ENCODE assay signal across 18 cellular contexts in the genomic region with DNA sequence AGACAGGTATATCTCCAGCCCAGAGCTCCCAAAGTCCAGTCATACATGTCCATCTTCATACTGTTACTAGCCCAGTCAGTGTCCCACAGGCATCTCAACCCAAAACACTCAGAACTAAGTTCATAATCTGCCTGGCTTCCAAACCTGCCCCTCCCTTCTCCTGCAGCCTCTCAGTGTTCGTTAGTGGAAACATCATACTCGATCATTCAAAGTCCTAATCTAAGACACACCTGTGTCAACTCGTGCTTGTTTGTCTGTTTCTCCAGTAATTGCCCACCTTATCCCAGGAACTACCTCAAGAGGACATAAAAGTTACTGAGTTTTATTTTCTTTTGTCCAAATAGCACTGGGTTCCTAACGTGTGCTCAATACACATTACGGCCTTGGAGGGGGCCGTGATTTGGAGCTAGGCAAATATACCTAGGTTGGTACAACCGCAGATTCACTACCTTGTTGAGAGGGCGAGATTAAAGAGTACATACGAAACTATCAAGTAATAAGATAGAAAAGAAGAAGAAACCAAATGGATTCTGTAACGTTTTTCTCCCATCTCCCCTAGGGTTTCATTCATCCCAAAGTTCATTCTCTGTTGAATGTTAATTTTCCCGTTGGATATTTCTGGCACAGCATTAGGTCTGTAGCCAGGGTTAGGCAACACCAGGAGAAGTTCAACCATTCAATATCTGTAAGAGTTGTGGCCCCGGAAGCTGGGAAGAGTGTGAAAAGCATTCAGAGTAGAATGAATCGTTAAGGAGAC. TPM values are rescaled to one million over a fixed set of nuclear protein-coding genes. Genes with fewer than 3 reads are reported as not detected.
A peak's percentile ranks its signal among the peaks of the same experiment; 100 is the strongest.
DNase-seq lines count a peak whose midpoint lies in the region; ATAC-seq and TF ChIP-seq lines count a peak whose summit lies in the region.
"Had no signal": no experiment of that assay in that cellular context is flagged by ENCODE, and none has a peak within 500 bp of the region (broad histone marks: within the 10 kb centered on the region; RNA-seq: fewer than 3 reads in every experiment).

No MANE protein-coding gene starts in this region.

- ATAC-seq in left ventricle myocardium superior, result no peak
- ATAC-seq: GM23338 had no signal

- dilution Hi-C loops in mammary epithelial cell (cut with HindIII; ENCODE audit: low sequenced_read_pairs), result no loop called here

- no peak overlapping the region for H3K9ac ChIP-seq in mammary epithelial cell (ENCODE audit: insufficient read depth, low read length)
- H3K9ac ChIP-seq: BLaER1 had no signal

- H3K4me1 Mint-ChIP-seq in MCF 10A (ENCODE audit: insufficient read depth, unreplicated experiment), result peaks cover 5% of the 10 kb centered on the region
- peaks cover 65% of the 10 kb centered on the region for H3K4me1 Mint-ChIP-seq in nephron progenitor cell
- H3K4me1 Mint-ChIP-seq: CD8-positive, alpha-beta memory T cell had no signal

- no peak overlapping the region for H3K4me2 ChIP-seq in mammary epithelial cell (ENCODE audit: insufficient read depth, low read depth, low read length)
- H3K4me2 ChIP-seq: BLaER1, GM23338, PC-9 had no signal

- no peaks in the 10 kb centered on the region for H4K20me1 ChIP-seq in mammary epithelial cell (ENCODE audit: insufficient read depth, low read length)
- H4K20me1 ChIP-seq: BLaER1 had no signal

- H3K27me3 Mint-ChIP-seq in MCF 10A (ENCODE audit: insufficient read depth, unreplicated experiment) (peaks cover 8% of the 10 kb centered on the region), nephron progenitor cell (ENCODE audit: low read depth, poor library complexity) (peaks cover 14% of the 10 kb centered on the region)

- DNase-seq in mammary epithelial cell, result no peak
- no peak for DNase-seq in MCF 10A (ENCODE audit: unreplicated experiment)
- no peak for DNase-seq in nephron progenitor cell
- DNase-seq in prostate gland (ENCODE audit: low spot score), result no peak
- DNase-seq in COLO668 (lab: John Stamatoyannopoulos, UW; ENCODE audit: unreplicated experiment), result no peak
- DNase-seq in left ventricle myocardium superior, result no peak
- DNase-seq: CD8-positive, alpha-beta memory T cell; DMS 273 treated with DMSO at 0.1 percent for 48 hours; KG1; NCI-H1092; NCI-H2107; NCI-H526 treated with DMSO at 0.1 percent for 48 hours; PC-9 had no signal

- H3K9me3 ChIP-seq in mammary epithelial cell (replicated peaks; ENCODE audit: insufficient read depth, low read length) (no peaks in the 10 kb centered on the region), prostate gland (no peaks in the 10 kb centered on the region)
- H3K9me3 ChIP-seq: BLaER1 had no signal

- H3K9me3 Mint-ChIP-seq in MCF 10A (ENCODE audit: unreplicated experiment), result no peaks in the 10 kb centered on the region
- H3K9me3 Mint-ChIP-seq in nephron progenitor cell, result no peaks in the 10 kb centered on the region
- H3K9me3 Mint-ChIP-seq: CD8-positive, alpha-beta memory T cell; GM23338 had no signal

- H3K4me1 ChIP-seq in mammary epithelial cell (ENCODE audit: insufficient read depth, low read length) (peaks cover 4% of the 10 kb centered on the region), prostate gland (replicated peaks) (no peaks in the 10 kb centered on the region)

- 75% methylated on average over 13 of the region's 13 CpGs for WGBS in mammary epithelial cell (ENCODE audit: low coverage, missing lambda C conversion rate)
- WGBS in prostate gland, result 53% methylated on average over 13 of the region's 13 CpGs

- in situ Hi-C loops in mammary epithelial cell (cut with MboI; ENCODE audit: low sequenced_read_pairs in 2 of 2), result no loop called here

- H3K4me3 ChIP-seq in mammary epithelial cell (replicated peaks in 1 of 3; ENCODE audit: insufficient read depth in 1 of 3, low read depth in 2 of 3, low read length in 3 of 3) (no peak overlapping the region), prostate gland (no peak overlapping the region)
- H3K4me3 ChIP-seq: BLaER1, GM23338, PC-9 had no signal

- TF ChIP-seq POLR2A in prostate gland (IDR thresholded peaks at IDR 0.05), result no peak

- H3K36me3 Mint-ChIP-seq in MCF 10A (ENCODE audit: insufficient read depth, unreplicated experiment) (no peaks in the 10 kb centered on the region), nephron progenitor cell (ENCODE audit: low read depth) (no peaks in the 10 kb centered on the region)

- BruUV-seq in mammary epithelial cell (replicated peaks; lab: Mats Ljungman, UMichigan) (no TSS peak), MCF 10A (replicated peaks; lab: Mats Ljungman, UMichigan) (no TSS peak)

- H3K27ac ChIP-seq in mammary epithelial cell (ENCODE audit: insufficient read depth, low read depth, low read length) (no peak overlapping the region), prostate gland (no peak overlapping the region)
- H3K27ac ChIP-seq: 22Rv1, BLaER1, PC-9 had no signal

- CTCF ChIA-PET in mammary epithelial cell (lab: Charles Lee; ENCODE audit: low non-redundant PET) (interaction anchor here (1.5 kb wide), 1 partner anchor 46 kb away, joined by 3 read pairs; no protein-coding TSS in a partner anchor), MCF 10A (lab: Yijun Ruan, JAX) (interaction anchor here (0.8 to 4.6 kb wide), 2 partner anchors 32 to 44 kb away, joined by 6 to 39 read pairs; no protein-coding TSS in a partner anchor)

- H2AFZ ChIP-seq in mammary epithelial cell (ENCODE audit: low read depth, low read length), result peak overlapping the region; percentile 19
- H2AFZ ChIP-seq: GM23338, PC-9 had no signal

- intact Hi-C loops in mammary epithelial cell (cut with micrococcal nuclease), result no loop called here
- intact Hi-C loops in MCF 10A (cut with micrococcal nuclease), result loop anchor here (10.0 kb wide), 1 partner anchor 74 kb away; no protein-coding TSS in a partner anchor
- intact Hi-C loops in prostate gland (cut with DNase I), result no loop called here
- intact Hi-C loops in left ventricle myocardium superior (cut with micrococcal nuclease), result no loop called here

- no peaks in the 10 kb centered on the region for H3K79me2 ChIP-seq in mammary epithelial cell (ENCODE audit: insufficient read depth, low read length)

- no peaks in the 10 kb centered on the region for H3K27me3 ChIP-seq in mammary epithelial cell (ENCODE audit: insufficient read depth, low read length)
- H3K27me3 ChIP-seq in prostate gland (replicated peaks; ENCODE audit: insufficient read depth), result no peaks in the 10 kb centered on the region
- H3K27me3 ChIP-seq: BLaER1 had no signal

- H3K4me3 Mint-ChIP-seq in MCF 10A (ENCODE audit: unreplicated experiment) (no peak overlapping the region), nephron progenitor cell (no peak overlapping the region)
- H3K4me3 Mint-ChIP-seq: CD8-positive, alpha-beta memory T cell; GM23338 had no signal

- H3K36me3 ChIP-seq in mammary epithelial cell (ENCODE audit: insufficient read depth, low read length), result no peaks in the 10 kb centered on the region
- no peaks in the 10 kb centered on the region for H3K36me3 ChIP-seq in prostate gland
- H3K36me3 ChIP-seq: BLaER1 had no signal

- H3K27ac Mint-ChIP-seq in MCF 10A (ENCODE audit: low read depth, unreplicated experiment) (no peak overlapping the region), nephron progenitor cell (peak overlapping the region; percentile 83)
- H3K27ac Mint-ChIP-seq: CD8-positive, alpha-beta memory T cell; GM23338 had no signal

- POLR2A ChIA-PET in MCF 10A (lab: Yijun Ruan, JAX), result no interaction called here

- no peak for TF ChIP-seq CTCF in mammary epithelial cell (conservative IDR thresholded peaks at IDR 0.05 in 1 of 2, IDR thresholded peaks at IDR 0.05 in 1 of 2; ENCODE audit: extremely low read depth in 1 of 2, insufficient read depth in 1 of 2, low read depth in 1 of 2, low read length in 2 of 2)
- TF ChIP-seq CTCF in MCF 10A (IDR thresholded peaks at IDR 0.05; ENCODE audit: unreplicated experiment), result no peak
- no peak for TF ChIP-seq CTCF in nephron progenitor cell (IDR thresholded peaks at IDR 0.05)
- no peak for TF ChIP-seq CTCF in prostate gland (IDR thresholded peaks at IDR 0.05)

RNA-seq across cellular contexts. Expression of gene RNASE8, which starts 3.1 kb away (rescaled TPM):
- total RNA-seq in mammary epithelial cell (not detected), MCF 10A (2022) (not detected in 2 replicates), prostate gland (not detected), left ventricle myocardium superior (not detected)
- polyA plus RNA-seq in mammary epithelial cell, result not detected
- polyA minus RNA-seq in mammary epithelial cell, result not detected
- total RNA-seq: CD8-positive, alpha-beta memory T cell; Daoy; GM23338; M059J; PC-9 had no signal
- polyA plus RNA-seq: CD8-positive, alpha-beta memory T cell; GM23338 had no signal

RNA-seq across cellular contexts. Expression of gene ARHGEF40, which starts 9.3 kb away (rescaled TPM):
- total RNA-seq in mammary epithelial cell (10 to 100 TPM; 15.2 to 26.0 TPM), MCF 10A (2022) (3.6 and 6.7 TPM in 2 replicates), prostate gland (10 to 100 TPM; 12.4 to 37.7 TPM), left ventricle myocardium superior (23.1 TPM)
- 9.8 TPM for polyA plus RNA-seq in mammary epithelial cell
- 34.7 TPM for polyA minus RNA-seq in mammary epithelial cell

RNA-seq across cellular contexts. Expression of gene RNASE7, which starts 18.6 kb away (rescaled TPM):
- total RNA-seq in mammary epithelial cell (10 to 100 TPM; 33.3 to 43.0 TPM), MCF 10A (2022) (10.9 and 11.8 TPM in 2 replicates), prostate gland (under 1 TPM in 1 of 2 donors, not detected in 1; 0.74 TPM), left ventricle myocardium superior (not detected)
- 30.9 TPM for polyA plus RNA-seq in mammary epithelial cell
- 28.5 TPM for polyA minus RNA-seq in mammary epithelial cell
- total RNA-seq: CD8-positive, alpha-beta memory T cell; Daoy; GM23338; M059J; PC-9 had no signal
- polyA plus RNA-seq: CD8-positive, alpha-beta memory T cell; GM23338 had no signal

RNA-seq across cellular contexts. Expression of gene RNASE13, which starts 26.2 kb away (rescaled TPM):
- total RNA-seq in mammary epithelial cell (not detected), MCF 10A (2022) (not detected in 2 replicates), prostate gland (under 1 TPM in 1 of 2 donors, not detected in 1; 0.57 TPM), left ventricle myocardium superior (not detected)
- polyA plus RNA-seq in mammary epithelial cell, result not detected
- polyA minus RNA-seq in mammary epithelial cell, result not detected
- total RNA-seq: CD8-positive, alpha-beta memory T cell; Daoy; GM23338; M059J; PC-9 had no signal
- polyA plus RNA-seq: CD8-positive, alpha-beta memory T cell; GM23338 had no signal

RNA-seq across cellular contexts. Expression of gene TPPP2, which starts 30.8 kb away (rescaled TPM):
- not detected for total RNA-seq in mammary epithelial cell
- polyA plus RNA-seq in mammary epithelial cell, result not detected
- polyA minus RNA-seq in mammary epithelial cell, result not detected
- total RNA-seq in MCF 10A (2022), result not detected in 2 replicates
- 1 to 10 TPM in 1 of 2 donors, not detected in 1; 9.4 TPM for total RNA-seq in prostate gland
- total RNA-seq in left ventricle myocardium superior, result 1.2 TPM
- total RNA-seq: CD8-positive, alpha-beta memory T cell; Daoy; GM23338; M059J; PC-9 had no signal
- polyA plus RNA-seq: CD8-positive, alpha-beta memory T cell; GM23338 had no signal
